Comparison of ENCODE assay signal across 29 cellular contexts in genomic region chr10:90372442-90372841, GRCh38.
"Had no signal": no experiment of that assay in that cellular context is flagged by ENCODE, and none has a peak within 500 bp of the region (broad histone marks: within the 10 kb centered on the region; RNA-seq: fewer than 3 reads in every experiment).

No MANE protein-coding gene starts in this region.

- DNase-seq: activated CD4-positive, alpha-beta T cell treated with anti-CD3 and anti-CD28 coated beads for 36 hours; activated CD4-positive, alpha-beta T cell treated with anti-CD3 and anti-CD28 coated beads, Interleukin-2, amount 10 ng/mL, durations not matched to agents 7 days and 5 days; activated CD4-positive, alpha-beta T cell treated with anti-CD3 and anti-CD28 coated beads, Interleukin-2, amount 50 U/mL, for 48 hours; activated CD8-positive, alpha-beta T cell treated with anti-CD3 and anti-CD28 coated beads, Interleukin-2, amount 10 ng/mL, durations not matched to agents 7 days and 5 days; activated effector memory CD4-positive, alpha-beta T cell treated with Interleukin-2 at 50 U/mL for 16 hours; activated naive CD4-positive, alpha-beta T cell treated with anti-CD3 and anti-CD28 coated beads, Interleukin-2, amount 50 U/mL, for 16 hours; activated naive CD8-positive, alpha-beta T cell treated with anti-CD3 and anti-CD28 coated beads for 36 hours; activated T-cell treated with anti-CD3 and anti-CD28 coated beads, Interleukin-2, amount 50 U/mL, for 4 hours; amygdala; Kasumi-1; KG1; MG63; NCI-H1092; NCI-H1436 treated with DMSO at 0.1 percent for 48 hours; NCI-H1694 treated with DMSO at 0.1 percent for 48 hours; NCI-H2029; NCI-H345; NCI-H524 treated with DMSO at 0.1 percent for 48 hours; NK-92 treated with Interleukin-12 subunit alpha and Interleukin-12 subunit beta, amount 100 ng/mL, for 24 hours; PC-3; Peyer's patch; RPMI8226; SHP77 treated with DMSO at 0.1 percent for 48 hours; SK-N-SH had no signal

- ATAC-seq: activated CD4-positive, alpha-beta T cell treated with anti-CD3 and anti-CD28 coated beads for 36 hours; activated CD4-positive, CD25-positive, alpha-beta regulatory T cell treated with anti-CD3 and anti-CD28 coated beads, Interleukin-2, amount 50 U/mL, for 24 hours; activated CD8-positive, alpha-beta T cell treated with anti-CD3 and anti-CD28 coated beads, Interleukin-2, amount 10 ng/mL, durations not matched to agents 7 days and 5 days; activated T-cell treated with anti-CD3 and anti-CD28 coated beads, Interleukin-2, amount 50 U/mL, for 4 hours; PC-3; WTC11 had no signal

- H3K4me3 ChIP-seq: ascending aorta, cardiac muscle cell, MG63, Peyer's patch, SJSA1 had no signal
